ENCODE assay signal across 9 cellular contexts in genomic region chr22:38923463-38924196, GRCh38. TPM values are rescaled to one million over a fixed set of nuclear protein-coding genes. Genes with fewer than 3 reads are reported as not detected.
DNase-seq lines count a peak whose midpoint lies in the region; ATAC-seq and TF ChIP-seq lines count a peak whose summit lies in the region.
"Had no signal": no experiment of that assay in that cellular context is flagged by ENCODE, and none has a peak within 500 bp of the region (broad histone marks: within the 10 kb centered on the region; RNA-seq: fewer than 3 reads in every experiment).

No MANE protein-coding gene starts in this region.

- H3K23ac ChIP-seq in IMR-90 (ENCODE audit: low read depth, low read length) = peak overlapping the region; percentile 63

- H2BK120ac ChIP-seq in IMR-90 (ENCODE audit: low read depth, low read length) = peak overlapping the region; percentile 93

- H2AFZ ChIP-seq in IMR-90 (replicated peaks; ENCODE audit: low read length, poor library complexity) (peak overlapping the region; percentile 75), parathyroid adenoma (peak overlapping the region; percentile 62)

- peak overlapping the region; percentile 84 for H2BK20ac ChIP-seq in IMR-90 (ENCODE audit: low read depth, low read length)

- H3K9me3 ChIP-seq in IMR-90 (ENCODE audit: control insufficient read depth, insufficient read depth, low read length) (no peaks in the 10 kb centered on the region), parathyroid adenoma (ENCODE audit: control insufficient read depth, low read length) (no peaks in the 10 kb centered on the region)

- DNase-seq in A172 (ENCODE audit: low spot score) (peak; percentile 89), IMR-90 (peak; percentile 85), SW480 (ENCODE audit: low spot score) (peak; percentile 96), foreskin melanocyte (peak; percentile 87), AML-193 (lab: John Stamatoyannopoulos, UW) (no peak)
- no peak for DNase-seq in stimulated activated CD4-positive, alpha-beta T cell treated with anti-CD3 and anti-CD28 coated beads, Interleukin-4, amount 100 ng/mL, for 1 hour

- intact Hi-C loops in IMR-90 (cut with micrococcal nuclease) = loop anchor here (2.0 kb wide), 1 partner anchor 51 kb away; the partner anchor contains the start of gene CBX6

- H3K56ac ChIP-seq in IMR-90 (ENCODE audit: extremely low read depth, insufficient read depth, low read length) = peak overlapping the region; percentile 73

- POLR2A ChIA-PET in IMR-90 (lab: Charles Lee; ENCODE audit: unreplicated experiment) = no interaction called here

- peak overlapping the region; percentile 10 for H2AK9ac ChIP-seq in IMR-90 (replicated peaks; ENCODE audit: low read depth, low read length, poor library complexity)

- H3K4me1 ChIP-seq in IMR-90 (ENCODE audit: control insufficient read depth, insufficient read depth, low read length) (peaks cover 6% of the 10 kb centered on the region), parathyroid adenoma (peaks cover 9% of the 10 kb centered on the region)

- H2AK5ac ChIP-seq in IMR-90 (ENCODE audit: low read depth, low read length) = peak overlapping the region; percentile 33; the same call in 1 of the 2 replicates

- H3K36me3 ChIP-seq in IMR-90 (ENCODE audit: control insufficient read depth, insufficient read depth, low read length) (no peaks in the 10 kb centered on the region), parathyroid adenoma (ENCODE audit: control insufficient read depth, insufficient read depth, low read length) (no peaks in the 10 kb centered on the region)

- H3K4me2 ChIP-seq in IMR-90 (ENCODE audit: low read depth, low read length) = peak overlapping the region; percentile 80
- peak overlapping the region; percentile 52 for H3K4me2 ChIP-seq in parathyroid adenoma (ENCODE audit: low read length)

- dilution Hi-C loops in IMR-90 (cut with HindIII; ENCODE audit: low sequenced_read_pairs, unreplicated experiment) = no loop called here

- peak overlapping the region; percentile 34; the same call in 1 of the 2 replicates for H3K4me3 ChIP-seq in IMR-90 (ENCODE audit: insufficient read depth, low read depth, low read length)
- H3K4me3 ChIP-seq in parathyroid adenoma (ENCODE audit: low read depth, low read length) = peak overlapping the region; percentile 35

- H4K5ac ChIP-seq in IMR-90 (ENCODE audit: low read depth, low read length) = peak overlapping the region; percentile 94

- H2BK15ac ChIP-seq in IMR-90 (ENCODE audit: low read depth, low read length) = peak overlapping the region; percentile 98; the same call in 2 of the 3 replicates

- no peaks in the 10 kb centered on the region for H3K79me2 ChIP-seq in parathyroid adenoma

- H3K27me3 ChIP-seq in IMR-90 (ENCODE audit: control insufficient read depth, insufficient read depth, low read length) (peaks cover 5% of the 10 kb centered on the region), parathyroid adenoma (ENCODE audit: control insufficient read depth, insufficient read depth, low read length) (no peaks in the 10 kb centered on the region)

- H4K20me1 ChIP-seq in IMR-90 (ENCODE audit: insufficient read depth, low read length) = peaks cover 4% of the 10 kb centered on the region; the same call in 1 of the 2 replicates

- H3K9me1 ChIP-seq in IMR-90 (ENCODE audit: insufficient read depth, low read length) = peaks cover 7% of the 10 kb centered on the region

- H2BK5ac ChIP-seq in IMR-90 (ENCODE audit: low read depth, low read length, poor library complexity, severe bottlenecking) = peak overlapping the region; percentile 91

- no TSS peak for BruUV-seq in IMR-90 (replicated peaks; lab: Mats Ljungman, UMichigan)

- H3K14ac ChIP-seq in IMR-90 (replicated peaks; ENCODE audit: low read depth, low read length) = peak overlapping the region; percentile 90

- WGBS in IMR-90 (ENCODE audit: extremely low coverage in 2 of 2, insufficient read length in 1 of 2), 2 experiments = 0% methylated on average over 1 of the region's 9 CpGs; no CpG with 5 or more reads in 1 of the 2 experiments

- TF ChIP-seq CTCF in IMR-90 (conservative IDR thresholded peaks at IDR 0.05; ENCODE audit: low read depth, low read length) (0 out of 2 replicates have a peak, but pooled peaks have one; percentile 26), parathyroid adenoma (IDR thresholded peaks at IDR 0.05) (peak; percentile 25)

- H3K79me1 ChIP-seq in IMR-90 (ENCODE audit: low read depth in 1 of 2, low read length in 2 of 2) = no peaks in the 10 kb centered on the region

- ATAC-seq in IMR-90 (ENCODE audit: low read depth) = peak; percentile 96
- ATAC-seq in HG02885 (IDR thresholded peaks at IDR 0.05; ENCODE audit: poor library complexity, unreplicated experiment) = no peak
- ATAC-seq: stimulated activated effector memory CD8-positive, alpha-beta T cell treated with anti-CD3 and anti-CD28 coated beads, Interleukin-12 subunit alpha, Interleukin-12 subunit beta, amount 100 ng/mL, for 72 hours had no signal

- H3K9ac ChIP-seq in IMR-90 (ENCODE audit: low read depth, low read length) (peak overlapping the region; percentile 50), parathyroid adenoma (no peak overlapping the region)

- no peak for TF ChIP-seq POLR2A in IMR-90 (IDR thresholded peaks at IDR 0.05; ENCODE audit: low read depth, low read length)

- no peak for TF ChIP-seq RAD21 in IMR-90 (IDR thresholded peaks at IDR 0.05; ENCODE audit: low read length)

- peak overlapping the region; percentile 94 for H3K18ac ChIP-seq in IMR-90 (ENCODE audit: low read depth, low read length)

- CTCF ChIA-PET in IMR-90 (lab: Yijun Ruan, JAX) = no interaction called here

- in situ Hi-C loops in IMR-90 (cut with MboI; ENCODE audit: low sequenced_read_pairs) = no loop called here

- H4K8ac ChIP-seq in IMR-90 (ENCODE audit: low read depth in 2 of 2, low read length in 2 of 2) = peak overlapping the region; percentile 97 to 99

- peak overlapping the region; percentile 93 for H3K27ac ChIP-seq in IMR-90 (ENCODE audit: insufficient read depth, low read length)
- peak overlapping the region; percentile 72 for H3K27ac ChIP-seq in parathyroid adenoma

- H3K4ac ChIP-seq in IMR-90 (ENCODE audit: low read depth, low read length) = peak overlapping the region; percentile 95

- H4K91ac ChIP-seq in IMR-90 (ENCODE audit: insufficient read depth, low read depth, low read length) = peak overlapping the region; percentile 97

TF ChIP-seq in IMR-90, 13 proteins besides CTCF, POLR2A, EP300 and RAD21:
- TF ChIP-seq ELK1 (IDR thresholded peaks at IDR 0.05; ENCODE audit: borderline replicate concordance, low read depth, low read length) (no peak), USF2 (IDR thresholded peaks at IDR 0.05; ENCODE audit: low read depth, low read length) (peak; percentile 98), BHLHE40 (IDR thresholded peaks at IDR 0.05; ENCODE audit: low read depth, low read length) (no peak), MXI1 (IDR thresholded peaks at IDR 0.05; ENCODE audit: borderline replicate concordance, low read depth, low read length) (no peak), SMC3 (IDR thresholded peaks at IDR 0.05; ENCODE audit: low read depth, low read length) (no peak), MAZ (IDR thresholded peaks at IDR 0.05; ENCODE audit: borderline replicate concordance, low read depth, low read length) (peak; percentile 34; the same call in 1 of the 2 replicates), RCOR1 (IDR thresholded peaks at IDR 0.05; ENCODE audit: insufficient replicate concordance, low read length) (no peak), RFX5 (IDR thresholded peaks at IDR 0.05; ENCODE audit: low read depth, low read length) (no peak)

RNA-seq across cellular contexts. Expression of gene APOBEC3A, which starts 33.8 kb away (rescaled TPM):
- not detected in 2 replicates for total RNA-seq in A172 (2014; rRNA removed; shearing (Covaris generic))
- not detected in 2 replicates for total RNA-seq in IMR-90 (2012; rRNA removed)
- not detected in 2 replicates for polyA plus RNA-seq in IMR-90 (2012; rRNA removed)
- polyA plus RNA-seq in IMR-90 (2012; cell fraction: cytosol; rRNA removed) = not detected in 2 replicates
- not detected in 2 replicates for polyA plus RNA-seq in IMR-90 (2012; cell fraction: nucleus; rRNA removed; ENCODE audit: low replicate concordance)

RNA-seq across cellular contexts. Expression of gene CBX6, which starts 51.6 kb away (rescaled TPM):
- total RNA-seq in A172 (2014; rRNA removed; shearing (Covaris generic)) = 20.1 and 20.9 TPM in 2 replicates
- total RNA-seq in IMR-90 (2012; rRNA removed) = 15.2 and 17.5 TPM in 2 replicates
- 19.0 and 19.9 TPM in 2 replicates for polyA plus RNA-seq in IMR-90 (2012; rRNA removed)
- 9.6 and 14.6 TPM in 2 replicates for polyA plus RNA-seq in IMR-90 (2012; cell fraction: cytosol; rRNA removed)
- 26.7 and 45.8 TPM in 2 replicates for polyA plus RNA-seq in IMR-90 (2012; cell fraction: nucleus; rRNA removed; ENCODE audit: low replicate concordance)

RNA-seq across cellular contexts. Expression of gene APOBEC3B, which starts 58.5 kb away (rescaled TPM):
- total RNA-seq in A172 (2014; rRNA removed; shearing (Covaris generic)) = 4.9 and 8.7 TPM in 2 replicates
- 17.2 and 17.6 TPM in 2 replicates for total RNA-seq in IMR-90 (2012; rRNA removed)
- polyA plus RNA-seq in IMR-90 (2012; rRNA removed) = 34.2 and 35.1 TPM in 2 replicates
- 19.0 and 30.1 TPM in 2 replicates for polyA plus RNA-seq in IMR-90 (2012; cell fraction: cytosol; rRNA removed)
- polyA plus RNA-seq in IMR-90 (2012; cell fraction: nucleus; rRNA removed; ENCODE audit: low replicate concordance) = 11.0 and 11.8 TPM in 2 replicates

Comparison
In these comparisons a context has a peak if more than half of its experiments do, and no peak if none do; other contexts are left out.
1. DNase-seq: peak in A172 (single experiment), IMR-90 (single experiment), SW480 (single experiment) and foreskin melanocyte (single experiment); none in stimulated activated CD4-positive, alpha-beta T cell treated with anti-CD3 and anti-CD28 coated beads, Interleukin-4, amount 100 ng/mL, for 1 hour (single experiment) and AML-193 (0 of 2).